ENCODE assay signal across 9 cellular contexts in genomic region chrX:102659790-102660757, GRCh38. TPM values are rescaled to one million over a fixed set of nuclear protein-coding genes. Genes with fewer than 3 reads are reported as not detected.
DNase-seq lines count a peak whose midpoint lies in the region; ATAC-seq, FAIRE-seq and TF ChIP-seq lines count a peak whose summit lies in the region.
"Had no signal": no experiment of that assay in that cellular context is flagged by ENCODE, and none has a peak within 500 bp of the region (broad histone marks: within the 10 kb centered on the region; RNA-seq: fewer than 3 reads in every experiment).

No MANE protein-coding gene starts in this region.

- peak overlapping the region; percentile 49 for H3K4me3 ChIP-seq in DOHH2 (ENCODE audit: low read length)
- peak overlapping the region; percentile 61 for H3K4me3 ChIP-seq in MM.1S (ENCODE audit: low read length)
- peak overlapping the region; percentile 41 for H3K4me3 ChIP-seq in GM12878
- peak overlapping the region; percentile 49 for H3K4me3 ChIP-seq in iPS-18c (ENCODE audit: insufficient read depth, low read depth, low read length)
- peak overlapping the region; percentile 49 for H3K4me3 ChIP-seq in skeletal muscle cell (ENCODE audit: low read depth, low read length)

- H3K4me1 ChIP-seq in DOHH2 (ENCODE audit: control insufficient read depth, low read length) (no peaks in the 10 kb centered on the region), MM.1S (ENCODE audit: low read length) (no peaks in the 10 kb centered on the region), GM12878 (ENCODE audit: control insufficient read depth, insufficient read depth, low read length) (no peaks in the 10 kb centered on the region)

- FAIRE-seq in GM12878 (lab: Jason Lieb, UNC) = no peak
- FAIRE-seq: endometrium had no signal

- H3K27ac ChIP-seq in DOHH2 (ENCODE audit: low read depth, low read length) (no peak overlapping the region), MM.1S (ENCODE audit: low read length) (peak overlapping the region; percentile 29; the same call in 1 of the 2 replicates), GM12878 (ENCODE audit: control insufficient read depth, insufficient read depth) (0 out of 2 replicates have a peak overlapping the region, but pooled peaks have one; percentile 33)

- TF ChIP-seq CTCF in DOHH2 (IDR thresholded peaks at IDR 0.05; ENCODE audit: low read depth, low read length, poor library complexity, severe bottlenecking) (no peak), MM.1S (IDR thresholded peaks at IDR 0.05; ENCODE audit: low read length) (peak; percentile 18), GM12878 (IDR thresholded peaks at IDR 0.05 in 2 of 3, conservative IDR thresholded peaks at IDR 0.05 in 1 of 3; ENCODE audit: control insufficient read depth in 2 of 3, extremely low read depth in 1 of 3, insufficient read depth in 1 of 3, low read depth in 3 of 3, low read length in 3 of 3) (0 out of 6 replicates have a peak, but pooled peaks of 1 of the 3 experiments have one; percentile 12)

- SMC1A ChIA-PET in GM12878 (lab: Charles Lee; ENCODE audit: uncharacterized antibody, unreplicated experiment) = no interaction called here

- H3K4me2 ChIP-seq in DOHH2 (ENCODE audit: low read length) (peak overlapping the region; percentile 41), MM.1S (ENCODE audit: low read depth, low read length) (peak overlapping the region; percentile 59; the same call in 1 of the 2 replicates), GM12878 (ENCODE audit: control insufficient read depth, insufficient read depth) (peak overlapping the region; percentile 69)

- no peaks in the 10 kb centered on the region for H3K36me3 ChIP-seq in DOHH2 (ENCODE audit: control insufficient read depth, low read length)
- H3K36me3 ChIP-seq in MM.1S (replicated peaks; ENCODE audit: insufficient read depth, low read length) = no peaks in the 10 kb centered on the region
- no peaks in the 10 kb centered on the region for H3K36me3 ChIP-seq in GM12878 (ENCODE audit: control insufficient read depth in 2 of 2, insufficient read depth in 2 of 2, low read length in 1 of 2)

- POLR2A ChIA-PET in GM12878 (lab: Charles Lee) = no interaction called here

- TF ChIP-seq RAD21 in GM12878 (IDR thresholded peaks at IDR 0.05; ENCODE audit: insufficient read depth, low read depth, low read length) = no peak

- H4K20me1 ChIP-seq in DOHH2 (ENCODE audit: control insufficient read depth, insufficient read depth, low read depth, low read length) (no peaks in the 10 kb centered on the region), MM.1S (ENCODE audit: insufficient read depth, low read length) (no peaks in the 10 kb centered on the region), GM12878 (ENCODE audit: control insufficient read depth, insufficient read depth) (no peaks in the 10 kb centered on the region)

- H3F3A ChIP-seq in DOHH2 (ENCODE audit: control insufficient read depth, insufficient read depth) (no peaks in the 10 kb centered on the region), MM.1S (ENCODE audit: insufficient read depth, low read length) (no peaks in the 10 kb centered on the region)

- WGBS in GM12878 (ENCODE audit: insufficient coverage, insufficient replicate concordance, low lambda C conversion rate, missing lambda C conversion rate) = 24% methylated on average over 23 of the region's 27 CpGs

- in situ Hi-C loops in GM12878 (cut with MboI) = no loop called here

- no peaks in the 10 kb centered on the region for H3K9me2 ChIP-seq in DOHH2 (replicated peaks; ENCODE audit: control insufficient read depth, low read length)
- H3K9me2 ChIP-seq in MM.1S (replicated peaks; ENCODE audit: insufficient read depth, low read length) = no peaks in the 10 kb centered on the region

- H3K79me2 ChIP-seq in DOHH2 (ENCODE audit: control insufficient read depth, low read length) = no peaks in the 10 kb centered on the region
- no peaks in the 10 kb centered on the region for H3K79me2 ChIP-seq in MM.1S (ENCODE audit: low read length)
- no peaks in the 10 kb centered on the region for H3K79me2 ChIP-seq in GM12878 (ENCODE audit: control insufficient read depth, insufficient read depth, low read length)

- H3K9ac ChIP-seq in MM.1S (ENCODE audit: low read length) (peak overlapping the region; percentile 60), GM12878 (ENCODE audit: control insufficient read depth, insufficient read depth, low read length) (peak overlapping the region; percentile 62)

- ATAC-seq in GM21786 (IDR thresholded peaks at IDR 0.05; ENCODE audit: unreplicated experiment) = peak; percentile 98
- peak; percentile 99 for ATAC-seq in GM12878

- peak; percentile 78 for DNase-seq in MM.1S
- DNase-seq in T-helper 9 cell = peak; percentile 74
- peak; percentile 28 for DNase-seq in GM12878 (ENCODE audit: low read depth, low spot score)
- DNase-seq in skeletal muscle cell (ENCODE audit: low read depth) = no peak
- no peak for DNase-seq in HT-29 (ENCODE audit: low spot score)

- H2AFZ ChIP-seq in MM.1S (ENCODE audit: low read length) (peak overlapping the region; percentile 81), GM12878 (ENCODE audit: control insufficient read depth, low read depth, low read length) (peak overlapping the region; percentile 91)

- no peak for TF ChIP-seq EP300 in GM12878 (IDR thresholded peaks at IDR 0.05; ENCODE audit: borderline replicate concordance in 1 of 2, control insufficient read depth in 1 of 2, low read depth in 2 of 2, low read length in 2 of 2)

- intact Hi-C loops in GM12878 (cut with micrococcal nuclease; ENCODE audit: unreplicated experiment) = no loop called here

- TF ChIP-seq POLR2A in GM12878 (IDR thresholded peaks at IDR 0.05; ENCODE audit: low read depth, low read length) = peak; percentile 80

- RAD21 ChIA-PET in GM12878 (lab: Charles Lee; ENCODE audit: unreplicated experiment) = interaction anchor here (0.6 kb wide), 1 partner anchor 61 kb away, joined by 5 read pairs; the partner anchor contains the start of gene ARMCX5

- H3K9me3 ChIP-seq in DOHH2 (ENCODE audit: control insufficient read depth, insufficient read depth, low read length) = no peaks in the 10 kb centered on the region
- H3K9me3 ChIP-seq in MM.1S (replicated peaks; ENCODE audit: insufficient read depth, low read length) = no peaks in the 10 kb centered on the region
- H3K9me3 ChIP-seq in GM12878 (replicated peaks; ENCODE audit: control insufficient read depth, insufficient read depth, low read length) = no peaks in the 10 kb centered on the region
- H3K9me3 ChIP-seq in iPS-18c (ENCODE audit: control insufficient read depth, insufficient read depth, low read length) = peaks cover 3% of the 10 kb centered on the region

- CTCF ChIA-PET in GM12878 (lab: Yijun Ruan, JAX) = no interaction called here

- no TSS peak for BruUV-seq in GM12878 (replicated peaks; lab: Mats Ljungman, UMichigan)

- H3K27me3 ChIP-seq in DOHH2 (ENCODE audit: control insufficient read depth, low read length) (no peaks in the 10 kb centered on the region), MM.1S (replicated peaks; ENCODE audit: insufficient read depth, low read length) (no peaks in the 10 kb centered on the region), GM12878 (replicated peaks in 1 of 2; ENCODE audit: control insufficient read depth in 2 of 2, insufficient read depth in 2 of 2, low read length in 1 of 2) (no peaks in the 10 kb centered on the region)

TF ChIP-seq in GM12878, 131 proteins besides CTCF, POLR2A, EP300 and RAD21 (continues in another document):
- TF ChIP-seq ATF3 (IDR thresholded peaks at IDR 0.05; ENCODE audit: borderline replicate concordance, extremely low read depth, low read depth, low read length) = peak; percentile 97
- no peak for TF ChIP-seq WRNIP1 (IDR thresholded peaks at IDR 0.05; ENCODE audit: borderline replicate concordance, low read depth, low read length)

RNA-seq across cellular contexts. Expression of gene GPRASP1, which starts 8.8 kb away (rescaled TPM):
- total RNA-seq in GM12878 (2013; cell fraction: nucleolus; rRNA removed) = 2.5 and 3.0 TPM in 2 replicates
- 0.34 and 0.44 TPM in 2 replicates for total RNA-seq in GM12878 (2014; rRNA removed)
- 0.45 and 0.46 TPM in 2 replicates for total RNA-seq in GM12878 (2014; rRNA removed; fragmentation: Illumina TruSeq; extraction: Trizol)
- total RNA-seq in GM12878 (2021) = 0.46 and 0.61 TPM in 2 replicates
- polyA plus RNA-seq in GM12878 (2011; ENCODE audit: low read depth) = 0.05 TPM
- 0.11 and 0.23 TPM in 2 replicates for polyA plus RNA-seq in GM12878 (2011; rRNA removed)
- 0.01 and 0.05 TPM in 2 replicates for polyA plus RNA-seq in GM12878 (2011; cell fraction: cytosol; rRNA removed)
- polyA plus RNA-seq in GM12878 (2011; cell fraction: nucleus; rRNA removed) = 0.82 and 1.6 TPM in 2 replicates
- 0.11 and 0.12 TPM in 2 replicates for polyA plus RNA-seq in GM12878 (2012)
- polyA plus RNA-seq in GM12878 (2014; fragmentation: Illumina TruSeq; extraction: Trizol) = 0.10 and 0.36 TPM in 2 replicates
- polyA plus RNA-seq in GM12878 (2014; fragmentation: Nextera tagmentation; extraction: Ambion mirVana) = under 1 TPM; 0.03 to 0.04 TPM
- 0.09 and 0.10 TPM in 2 replicates for polyA plus RNA-seq in GM12878 (2014; rRNA removed)
- under 1 TPM; 0.16 to 0.20 TPM for polyA plus RNA-seq in GM12878 (2016; fragmentation: Nextera tagmentation; extraction: Ambion mirVana)
- polyA minus RNA-seq in GM12878 (2011; rRNA and poly(A)+ RNA removed) = 0.29 and 0.36 TPM in 2 replicates
- polyA minus RNA-seq in GM12878 (2011; cell fraction: cytosol; rRNA and poly(A)+ RNA removed) = not detected in 2 replicates
- 1.1 and 3.0 TPM in 2 replicates for polyA minus RNA-seq in GM12878 (2011; cell fraction: nucleus; rRNA and poly(A)+ RNA removed)
- 0.13 and 0.23 TPM in 2 replicates for total RNA-seq in HT-29 (2014; rRNA removed; shearing (Covaris generic))

RNA-seq across cellular contexts. Expression of gene GPRASP2, which starts 52.2 kb away (rescaled TPM):
- 0.76 and 0.98 TPM in 2 replicates for total RNA-seq in GM12878 (2013; cell fraction: nucleolus; rRNA removed)
- total RNA-seq in GM12878 (2014; rRNA removed) = 0.11 and 0.33 TPM in 2 replicates
- 0.22 and 0.23 TPM in 2 replicates for total RNA-seq in GM12878 (2014; rRNA removed; fragmentation: Illumina TruSeq; extraction: Trizol)
- total RNA-seq in GM12878 (2021) = 0.26 and 0.29 TPM in 2 replicates
- polyA plus RNA-seq in GM12878 (2011; ENCODE audit: low read depth) = 0.25 TPM
- polyA plus RNA-seq in GM12878 (2011; rRNA removed) = 0.27 and 0.45 TPM in 2 replicates
- polyA plus RNA-seq in GM12878 (2011; cell fraction: cytosol; rRNA removed) = 0.17 and 0.18 TPM in 2 replicates
- polyA plus RNA-seq in GM12878 (2011; cell fraction: nucleus; rRNA removed) = 0.24 and 0.32 TPM in 2 replicates
- polyA plus RNA-seq in GM12878 (2012) = 0.30 and 0.44 TPM in 2 replicates
- 0.06 and 0.19 TPM in 2 replicates for polyA plus RNA-seq in GM12878 (2014; fragmentation: Illumina TruSeq; extraction: Trizol)
- polyA plus RNA-seq in GM12878 (2014; fragmentation: Nextera tagmentation; extraction: Ambion mirVana) = under 1 TPM in 1 of 2 experiments, not detected in 1; 0.18 TPM
- 0.08 and 0.46 TPM in 2 replicates for polyA plus RNA-seq in GM12878 (2014; rRNA removed)
- under 1 TPM; 0.16 to 0.27 TPM for polyA plus RNA-seq in GM12878 (2016; fragmentation: Nextera tagmentation; extraction: Ambion mirVana)
- 0.36 and 0.73 TPM in 2 replicates for polyA minus RNA-seq in GM12878 (2011; rRNA and poly(A)+ RNA removed)
- polyA minus RNA-seq in GM12878 (2011; cell fraction: cytosol; rRNA and poly(A)+ RNA removed) = not detected in 2 replicates
- polyA minus RNA-seq in GM12878 (2011; cell fraction: nucleus; rRNA and poly(A)+ RNA removed) = 0.19 TPM in 1 of 2 replicates, not detected in the other
- 0.31 and 0.41 TPM in 2 replicates for total RNA-seq in HT-29 (2014; rRNA removed; shearing (Covaris generic))

Comparison
In these comparisons a context has a peak if more than half of its experiments do, and no peak if none do; other contexts are left out.
1. DNase-seq: peak in MM.1S (single experiment), T-helper 9 cell (single experiment) and GM12878 (single experiment); none in skeletal muscle cell (single experiment) and HT-29 (single experiment).
2. Peak in every context shown above with its lines, with median percentiles within 50 percentile points of each other: H3K4me2 ChIP-seq and H3K4me3 ChIP-seq.